In the genomic region with DNA sequence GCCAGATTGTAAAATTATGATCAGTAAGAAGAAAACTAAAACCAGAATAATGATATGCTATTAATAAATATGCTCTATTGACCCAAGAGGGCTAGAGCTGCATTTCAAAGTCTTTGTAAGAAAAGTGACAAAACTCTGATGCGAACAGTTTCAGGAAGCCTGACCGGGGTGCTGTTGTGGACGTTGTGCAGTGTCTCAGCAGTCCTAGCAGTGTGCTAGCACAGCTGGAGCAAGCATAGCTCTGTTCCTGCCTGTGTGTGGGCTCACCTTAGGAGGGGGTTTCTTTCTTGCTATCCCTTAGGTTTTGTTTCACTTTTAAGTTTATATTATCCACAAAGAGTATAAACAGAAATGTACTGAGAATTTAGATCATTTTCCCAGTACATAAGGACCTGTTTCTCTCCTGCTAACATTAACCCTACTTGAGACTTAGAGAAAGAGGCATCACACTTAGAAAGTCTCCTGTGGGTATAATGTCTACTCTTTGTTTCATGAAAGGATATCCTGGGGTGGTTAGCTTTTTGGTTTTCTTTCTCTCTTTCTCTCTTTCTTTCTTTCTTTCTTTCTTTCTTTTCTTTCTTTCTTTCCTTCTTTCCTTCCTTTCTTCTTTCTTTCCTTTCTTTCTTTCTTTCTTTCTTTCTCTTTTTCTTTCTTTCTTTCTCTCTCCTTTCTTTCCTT, we compare ENCODE assay signal across 26 cellular contexts.
"Had no signal": no experiment of that assay in that cellular context is flagged by ENCODE, and none has a peak within 500 bp of the region (broad histone marks: within the 10 kb centered on the region; RNA-seq: fewer than 3 reads in every experiment).

No MANE protein-coding gene starts in this region.

- H3K36me3 Mint-ChIP-seq: naive B cell; natural killer cell treated with Interleukin-12 subunit alpha and Interleukin-12 subunit beta and Interleukin-15 and Interleukin-18, amount 100 ng/mL, for 72 hours; neural progenitor cell; stimulated activated effector memory CD8-positive, alpha-beta T cell treated with anti-CD3 and anti-CD28 coated beads, Interleukin-12 subunit alpha, Interleukin-12 subunit beta, amount 100 ng/mL, for 72 hours had no signal

- H3K27ac ChIP-seq: epithelial cell of prostate, gastrocnemius medialis, lower lobe of right lung, neural progenitor cell, prostate gland, right atrium auricular region, sigmoid colon, stomach, thyroid gland, vagina had no signal

- H3K4me1 Mint-ChIP-seq: endodermal cell; memory B cell; naive B cell; neural progenitor cell; stimulated activated effector memory CD8-positive, alpha-beta T cell treated with anti-CD3 and anti-CD28 coated beads, Interleukin-12 subunit alpha, Interleukin-12 subunit beta, amount 100 ng/mL, for 72 hours had no signal

- H3K36me3 ChIP-seq: gastrocnemius medialis, lower lobe of right lung, neural progenitor cell, prostate gland, right atrium auricular region, sigmoid colon, stomach, thyroid gland, vagina had no signal

- H3K4me1 ChIP-seq: gastrocnemius medialis, lower lobe of right lung, prostate gland, right atrium auricular region, sigmoid colon, stomach, thyroid gland, vagina had no signal

- H3K27ac Mint-ChIP-seq: dendritic cell treated with granulocyte-macrophage colony-stimulating factor and Interleukin-4, amounts not matched to agents 40 ng/mL and 50 ng/mL, for 4 days; endodermal cell; memory B cell; naive B cell; natural killer cell treated with Interleukin-12 subunit alpha and Interleukin-12 subunit beta and Interleukin-15 and Interleukin-18, amount 100 ng/mL, for 72 hours; neural progenitor cell; stimulated activated effector memory CD8-positive, alpha-beta T cell treated with anti-CD3 and anti-CD28 coated beads, Interleukin-12 subunit alpha, Interleukin-12 subunit beta, amount 100 ng/mL, for 72 hours had no signal

- ATAC-seq: esophagus mucosa; gastrocnemius medialis; left ventricle myocardium superior; lower lobe of right lung; natural killer cell treated with Interleukin-12 subunit alpha and Interleukin-12 subunit beta and Interleukin-15 and Interleukin-18, amount 100 ng/mL, for 72 hours; stimulated activated effector memory CD8-positive, alpha-beta T cell treated with anti-CD3 and anti-CD28 coated beads, Interleukin-12 subunit alpha, Interleukin-12 subunit beta, amount 100 ng/mL, for 72 hours had no signal

- H3K27me3 Mint-ChIP-seq: dendritic cell treated with granulocyte-macrophage colony-stimulating factor and Interleukin-4, amounts not matched to agents 40 ng/mL and 50 ng/mL, for 4 days had no signal

- H3K4me3 ChIP-seq: gastrocnemius medialis, lower lobe of right lung, neural progenitor cell, prostate gland, right atrium auricular region, sigmoid colon, stomach, thyroid gland, vagina had no signal

- H3K4me2 ChIP-seq: neural progenitor cell had no signal

- H3K27me3 ChIP-seq: gastrocnemius medialis, neural progenitor cell, right atrium auricular region, sigmoid colon, stomach, thyroid gland, vagina had no signal

- H3K9me3 ChIP-seq: gastrocnemius medialis, lower lobe of right lung, prostate gland, right atrium auricular region, sigmoid colon, stomach, thyroid gland, vagina had no signal

- H3K9ac ChIP-seq: neural progenitor cell had no signal

- H3K4me3 Mint-ChIP-seq: dendritic cell treated with granulocyte-macrophage colony-stimulating factor and Interleukin-4, amounts not matched to agents 40 ng/mL and 50 ng/mL, for 4 days; endodermal cell; memory B cell; naive B cell; natural killer cell treated with Interleukin-12 subunit alpha and Interleukin-12 subunit beta and Interleukin-15 and Interleukin-18, amount 100 ng/mL, for 72 hours; neural progenitor cell; stimulated activated effector memory CD8-positive, alpha-beta T cell treated with anti-CD3 and anti-CD28 coated beads, Interleukin-12 subunit alpha, Interleukin-12 subunit beta, amount 100 ng/mL, for 72 hours had no signal

- DNase-seq: effector CD8-positive, alpha-beta T cell; endodermal cell; foreskin fibroblast; gastrocnemius medialis; head of caudate nucleus; left ventricle myocardium superior; lower lobe of right lung; naive B cell; nucleus accumbens; sigmoid colon; stimulated activated CD4-positive, alpha-beta T cell treated with anti-CD3 and anti-CD28 coated beads, Interleukin-2, amount 100 ng/mL, for 24 hours; stimulated activated CD4-positive, alpha-beta T cell treated with anti-CD3 and anti-CD28 coated beads, Interleukin-4, amount 100 ng/mL, for 24 hours; stimulated activated naive CD4-positive, alpha-beta T cell treated with Interleukin-2 at 50 U/mL for 16 hours; stomach; thyroid gland; trophoblast cell had no signal

- H2AFZ ChIP-seq: neural progenitor cell had no signal

- H3K9me3 Mint-ChIP-seq: memory B cell; natural killer cell treated with Interleukin-12 subunit alpha and Interleukin-12 subunit beta and Interleukin-15 and Interleukin-18, amount 100 ng/mL, for 72 hours; neural progenitor cell had no signal
